In genomic region chr17:2049333-2050245, GRCh38 we compare ENCODE assay signal across 8 cellular contexts. TPM values are rescaled to one million over a fixed set of nuclear protein-coding genes. Genes with fewer than 3 reads are reported as not detected.
DNase-seq lines count a peak whose midpoint lies in the region; ATAC-seq and TF ChIP-seq lines count a peak whose summit lies in the region.

No MANE protein-coding gene starts in this region.

- peak overlapping the region; percentile 38; the same call in 1 of the 2 replicates for H3K27ac ChIP-seq in IMR-90 (ENCODE audit: insufficient read depth, low read length)
- peak overlapping the region; percentile 5 for H3K27ac ChIP-seq in right cardiac atrium (ENCODE audit: low read length)
- no peak overlapping the region for H3K27ac ChIP-seq in aorta (ENCODE audit: low read depth in 1 of 2, low read length in 2 of 2)

- peak; percentile 41 for ATAC-seq in GM21390 (IDR thresholded peaks at IDR 0.05; ENCODE audit: unreplicated experiment)
- peak; percentile 75 for ATAC-seq in IMR-90 (ENCODE audit: low read depth)
- peak; percentile 34 to 55 for ATAC-seq in right cardiac atrium
- peak; percentile 78 for ATAC-seq in aorta (ENCODE audit: low FRiP score)

- H3K4me3 Mint-ChIP-seq in T-helper 1 cell treated with Interleukin-12 subunit alpha and Interleukin-12 subunit beta and Interleukin-4 antibody, amounts not matched to agents 30 μg/mL and 1 μg/mL, for 36 hours, result peak overlapping the region; percentile 68

- peak overlapping the region; percentile 94 for H2AK9ac ChIP-seq in IMR-90 (replicated peaks; ENCODE audit: low read depth, low read length, poor library complexity)

- H2BK120ac ChIP-seq in IMR-90 (ENCODE audit: low read depth, low read length), result no peak overlapping the region

- H3K9me1 ChIP-seq in IMR-90 (ENCODE audit: insufficient read depth, low read length), result 0 out of 2 replicates have a peak, but pooled peaks cover 2% of the 10 kb centered on the region

- intact Hi-C loops in IMR-90 (cut with micrococcal nuclease) (loop anchor here (5.0 kb wide), 2 partner anchors 288 to 303 kb away; partner anchors contain the start of genes SGSM2 and TSR1), right cardiac atrium (cut with DNase I) (loop anchor here in 2 of 4 donors (10.0 kb wide), 1 partner anchor 375 kb away; no protein-coding TSS in a partner anchor), aorta (cut with DNase I) (loop anchor here in 1 of 2 donors (10.0 kb wide), 1 partner anchor 325 kb away; the partner anchor contains the start of gene WDR81)

- 0% methylated on average over 35 of the region's 95 CpGs; no CpG with 5 or more reads in 1 of the 2 experiments for WGBS in IMR-90 (ENCODE audit: extremely low coverage in 2 of 2, insufficient read length in 1 of 2), 2 experiments
- WGBS in right cardiac atrium, result 3% methylated on average over 94 of the region's 95 CpGs
- WGBS in aorta, 2 donors, result 3% methylated on average over 47 to 95 of the region's 95 CpGs

- H3K36me3 ChIP-seq in IMR-90 (ENCODE audit: control insufficient read depth, insufficient read depth, low read length), result peaks cover under 1% of the 10 kb centered on the region; the same call in 1 of the 2 replicates
- no peaks in the 10 kb centered on the region for H3K36me3 ChIP-seq in aorta (ENCODE audit: control insufficient read depth in 1 of 2, insufficient read depth in 2 of 2, low read length in 1 of 2)

- peak overlapping the region; percentile 98 for H2AFZ ChIP-seq in IMR-90 (replicated peaks; ENCODE audit: low read length, poor library complexity)

- H3K36me3 Mint-ChIP-seq in T-helper 1 cell treated with Interleukin-12 subunit alpha and Interleukin-12 subunit beta and Interleukin-4 antibody, amounts not matched to agents 30 μg/mL and 1 μg/mL, for 36 hours (ENCODE audit: low read depth), result peaks cover 2% of the 10 kb centered on the region

- H3K4me1 ChIP-seq in IMR-90 (ENCODE audit: control insufficient read depth, insufficient read depth, low read length) (peaks cover 11% of the 10 kb centered on the region), right cardiac atrium (ENCODE audit: control insufficient read depth, insufficient read depth, low read length) (peaks cover 2% of the 10 kb centered on the region), aorta (ENCODE audit: control insufficient read depth in 1 of 2, insufficient read depth in 2 of 2, low read length in 2 of 2) (no peaks in the 10 kb centered on the region)

- peak overlapping the region; percentile 30 for H3K9ac ChIP-seq in IMR-90 (ENCODE audit: low read depth, low read length)

- dilution Hi-C loops in IMR-90 (cut with HindIII; ENCODE audit: low sequenced_read_pairs, unreplicated experiment), result no loop called here

- H3K18ac ChIP-seq in IMR-90 (ENCODE audit: low read depth, low read length), result no peak overlapping the region

- in situ Hi-C loops in IMR-90 (cut with MboI; ENCODE audit: low sequenced_read_pairs), result loop anchor here (25.0 kb wide), 1 partner anchor 337 kb away; the partner anchor contains the start of genes TLCD2 and WDR81

- H3K4me2 ChIP-seq in IMR-90 (ENCODE audit: low read depth, low read length), result peak overlapping the region; percentile 95

- H3K4me1 Mint-ChIP-seq in T-helper 1 cell treated with Interleukin-12 subunit alpha and Interleukin-12 subunit beta and Interleukin-4 antibody, amounts not matched to agents 30 μg/mL and 1 μg/mL, for 36 hours (ENCODE audit: low read depth), result peaks cover 27% of the 10 kb centered on the region

- H3K9me3 ChIP-seq in IMR-90 (ENCODE audit: control insufficient read depth, insufficient read depth, low read length) (no peaks in the 10 kb centered on the region), right cardiac atrium (ENCODE audit: control insufficient read depth, low read length) (no peaks in the 10 kb centered on the region), aorta (ENCODE audit: control insufficient read depth, low read length) (no peaks in the 10 kb centered on the region)

- peak overlapping the region; percentile 48 for H3K4ac ChIP-seq in IMR-90 (ENCODE audit: low read depth, low read length)

- no peaks in the 10 kb centered on the region for H3K27me3 ChIP-seq in IMR-90 (ENCODE audit: control insufficient read depth, insufficient read depth, low read length)
- H3K27me3 ChIP-seq in right cardiac atrium (ENCODE audit: control insufficient read depth, insufficient read depth), result no peaks in the 10 kb centered on the region
- no peaks in the 10 kb centered on the region for H3K27me3 ChIP-seq in aorta (ENCODE audit: control insufficient read depth in 1 of 2, insufficient read depth in 2 of 2, low read length in 1 of 2)

- H2BK20ac ChIP-seq in IMR-90 (ENCODE audit: low read depth, low read length), result no peak overlapping the region

- TF ChIP-seq POLR2A in IMR-90 (IDR thresholded peaks at IDR 0.05; ENCODE audit: low read depth, low read length), result peak; percentile 56

- H2AK5ac ChIP-seq in IMR-90 (ENCODE audit: low read depth, low read length), result 0 out of 2 replicates have a peak overlapping the region, but pooled peaks have one; percentile 2

- peaks cover 13% of the 10 kb centered on the region; the same call in 1 of the 2 replicates for H4K20me1 ChIP-seq in IMR-90 (ENCODE audit: insufficient read depth, low read length)

- H3K4me3 ChIP-seq in IMR-90 (ENCODE audit: insufficient read depth, low read depth, low read length), result peak overlapping the region; percentile 87
- peak overlapping the region; percentile 68 for H3K4me3 ChIP-seq in right cardiac atrium (ENCODE audit: low read length)
- peak overlapping the region; percentile 34 to 39 for H3K4me3 ChIP-seq in aorta (ENCODE audit: low read length in 2 of 2)

- CTCF ChIA-PET in IMR-90 (lab: Yijun Ruan, JAX), result interaction anchor here (0.6 kb wide), 1 partner anchor 237 kb away, joined by 3 read pairs; no protein-coding TSS in a partner anchor

- H3K27ac Mint-ChIP-seq in T-helper 1 cell treated with Interleukin-12 subunit alpha and Interleukin-12 subunit beta and Interleukin-4 antibody, amounts not matched to agents 30 μg/mL and 1 μg/mL, for 36 hours, result peak overlapping the region; percentile 43

- DNase-seq in COR-L47 (lab: John Stamatoyannopoulos, UW), result peak; percentile 53
- DNase-seq in IMR-90, result peak; percentile 77
- DNase-seq in amniotic stem cell (lab: John Stamatoyannopoulos, UW), result peak; percentile 56
- DNase-seq in right cardiac atrium, result peak; percentile 91 to 96 (median 96)
- peak; percentile 69 for DNase-seq in retina
- DNase-seq in aorta, result peak; percentile 91 to 97

- no peaks in the 10 kb centered on the region for H3K9me3 Mint-ChIP-seq in T-helper 1 cell treated with Interleukin-12 subunit alpha and Interleukin-12 subunit beta and Interleukin-4 antibody, amounts not matched to agents 30 μg/mL and 1 μg/mL, for 36 hours

- peaks cover 1 to 23% of the 10 kb centered on the region in 2 experiments for H3K79me1 ChIP-seq in IMR-90 (ENCODE audit: low read depth in 1 of 2, low read length in 2 of 2)

- H3K14ac ChIP-seq in IMR-90 (replicated peaks; ENCODE audit: low read depth, low read length), result peak overlapping the region; percentile 43; the same call in 1 of the 2 replicates

- H4K91ac ChIP-seq in IMR-90 (ENCODE audit: insufficient read depth, low read depth, low read length), result no peak overlapping the region

- H2BK15ac ChIP-seq in IMR-90 (ENCODE audit: low read depth, low read length), result no peak overlapping the region

- no peak for TF ChIP-seq RAD21 in IMR-90 (IDR thresholded peaks at IDR 0.05; ENCODE audit: low read length)

- no peak overlapping the region for H2BK5ac ChIP-seq in IMR-90 (ENCODE audit: low read depth, low read length, poor library complexity, severe bottlenecking)

- no peak overlapping the region for H4K5ac ChIP-seq in IMR-90 (ENCODE audit: low read depth, low read length)

- H4K8ac ChIP-seq in IMR-90 (ENCODE audit: low read depth in 2 of 2, low read length in 2 of 2), result 0 out of 4 replicates have a peak overlapping the region, but pooled peaks of 1 of the 2 experiments have one; percentile 1

- TF ChIP-seq CTCF in IMR-90 (conservative IDR thresholded peaks at IDR 0.05; ENCODE audit: low read depth, low read length), result no peak

- BruUV-seq in IMR-90 (replicated peaks; lab: Mats Ljungman, UMichigan), result no TSS peak

- H3K56ac ChIP-seq in IMR-90 (ENCODE audit: extremely low read depth, insufficient read depth, low read length), result 0 out of 2 replicates have a peak overlapping the region, but pooled peaks have one; percentile 26

- peaks cover 13% of the 10 kb centered on the region for H3K27me3 Mint-ChIP-seq in T-helper 1 cell treated with Interleukin-12 subunit alpha and Interleukin-12 subunit beta and Interleukin-4 antibody, amounts not matched to agents 30 μg/mL and 1 μg/mL, for 36 hours (ENCODE audit: low read depth)

- peak overlapping the region; percentile 66 for H3K23ac ChIP-seq in IMR-90 (ENCODE audit: low read depth, low read length)

- POLR2A ChIA-PET in IMR-90 (lab: Charles Lee; ENCODE audit: unreplicated experiment), result interaction anchor here (1.0 kb wide), 1 partner anchor 19 kb away, joined by 6 read pairs; no protein-coding TSS in a partner anchor

RNA-seq across cellular contexts. Expression of gene HIC1, which starts 5.3 kb away (rescaled TPM):
- total RNA-seq in IMR-90 (2012; rRNA removed) (10.0 and 10.4 TPM in 2 replicates), right cardiac atrium (10 to 100 TPM; 16.9 to 33.0 (median 24.7) TPM), aorta (10 to 100 TPM; 27.2 to 69.2 TPM)
- polyA plus RNA-seq in IMR-90 (2012; rRNA removed) (23.0 and 30.9 TPM in 2 replicates), right cardiac atrium (10.3 TPM), aorta (1 to 10 TPM; 1.1 to 2.1 TPM)
- polyA plus RNA-seq in IMR-90 (2012; cell fraction: cytosol; rRNA removed), result 17.8 and 60.2 TPM in 2 replicates
- 69.0 and 122 TPM in 2 replicates for polyA plus RNA-seq in IMR-90 (2012; cell fraction: nucleus; rRNA removed; ENCODE audit: low replicate concordance)

RNA-seq across cellular contexts. Expression of gene OVCA2, which starts 7.8 kb away (rescaled TPM):
- total RNA-seq in IMR-90 (2012; rRNA removed), result 38.7 and 42.2 TPM in 2 replicates
- polyA plus RNA-seq in IMR-90 (2012; rRNA removed), result 46.9 and 52.6 TPM in 2 replicates
- polyA plus RNA-seq in IMR-90 (2012; cell fraction: cytosol; rRNA removed), result 40.4 and 50.0 TPM in 2 replicates
- 23.2 and 26.2 TPM in 2 replicates for polyA plus RNA-seq in IMR-90 (2012; cell fraction: nucleus; rRNA removed; ENCODE audit: low replicate concordance)
- total RNA-seq in right cardiac atrium, result 10 to 100 TPM; 15.3 to 29.4 (median 20.5) TPM
- 35.6 TPM for polyA plus RNA-seq in right cardiac atrium
- total RNA-seq in aorta, result 10 to 100 TPM; 14.2 to 19.8 TPM
- 10 to 100 TPM; 20.3 to 54.0 TPM for polyA plus RNA-seq in aorta

RNA-seq across cellular contexts. Expression of gene DPH1, which starts 19.6 kb away (rescaled TPM):
- 20.6 and 24.4 TPM in 2 replicates for total RNA-seq in IMR-90 (2012; rRNA removed)
- polyA plus RNA-seq in IMR-90 (2012; rRNA removed), result 49.9 and 51.9 TPM in 2 replicates
- 31.8 and 38.7 TPM in 2 replicates for polyA plus RNA-seq in IMR-90 (2012; cell fraction: cytosol; rRNA removed)
- polyA plus RNA-seq in IMR-90 (2012; cell fraction: nucleus; rRNA removed; ENCODE audit: low replicate concordance), result 153 and 299 TPM in 2 replicates
- total RNA-seq in right cardiac atrium, result 10 to 100 TPM; 24.7 to 30.7 (median 27.5) TPM
- 20.5 TPM for polyA plus RNA-seq in right cardiac atrium
- total RNA-seq in aorta, result 10 to 100 TPM; 26.1 to 38.8 TPM
- polyA plus RNA-seq in aorta, result 10 to 100 TPM in 1 of 2 donors, 1 to 10 TPM in 1; 6.3 to 62.9 TPM

RNA-seq across cellular contexts. Expression of gene RTN4RL1, which starts 24.5 kb away (rescaled TPM):
- under 0.01 TPM in 2 replicates for total RNA-seq in IMR-90 (2012; rRNA removed)
- 0.03 and 0.04 TPM in 2 replicates for polyA plus RNA-seq in IMR-90 (2012; rRNA removed)
- 0.07 TPM in 1 of 2 replicates, not detected in the other for polyA plus RNA-seq in IMR-90 (2012; cell fraction: cytosol; rRNA removed)
- 0.03 TPM in 1 of 2 replicates, not detected in the other for polyA plus RNA-seq in IMR-90 (2012; cell fraction: nucleus; rRNA removed; ENCODE audit: low replicate concordance)
- 1 to 10 TPM; 3.9 to 5.7 (median 4.2) TPM for total RNA-seq in right cardiac atrium
- 5.4 TPM for polyA plus RNA-seq in right cardiac atrium
- total RNA-seq in aorta, result 1 to 10 TPM; 2.6 to 5.2 TPM
- 1 to 10 TPM in 1 of 2 donors, under 1 TPM in 1; 0.25 to 1.8 TPM for polyA plus RNA-seq in aorta

Comparison
In these comparisons a context has a peak if more than half of its experiments do, and no peak if none do; other contexts are left out.
1. H3K27ac ChIP-seq: peak in IMR-90 (single experiment) and right cardiac atrium (single experiment); none in aorta (0 of 2).
2. H3K4me3 ChIP-seq: peak in every context shown above with its lines; median percentile 87 in IMR-90; 68 in right cardiac atrium; 36 in aorta.
3. Peak in every context shown above with its lines, with median percentiles within 50 percentile points of each other: DNase-seq and ATAC-seq.